27 cellular contexts compared by ENCODE assay signal in genomic region chr6:23045280-23045679, GRCh38.
"Had no signal": no experiment of that assay in that cellular context is flagged by ENCODE, and none has a peak within 500 bp of the region (broad histone marks: within the 10 kb centered on the region; RNA-seq: fewer than 3 reads in every experiment).

No MANE protein-coding gene starts in this region.

- H3K27me3 ChIP-seq: colonic mucosa, dorsolateral prefrontal cortex, esophagus muscularis mucosa, esophagus squamous epithelium, foreskin keratinocyte, gastrocnemius medialis, gastroesophageal sphincter, heart left ventricle, heart right ventricle had no signal

- H3K4me3 ChIP-seq: colonic mucosa, coronary artery, dorsolateral prefrontal cortex, esophagus muscularis mucosa, esophagus squamous epithelium, gastrocnemius medialis, gastroesophageal sphincter, heart left ventricle, heart right ventricle had no signal

- DNase-seq: colonic mucosa; cortex of kidney; dermis blood vessel endothelial cell; dorsolateral prefrontal cortex; effector CD4-positive, alpha-beta T cell; effector CD8-positive, alpha-beta T cell; effector memory CD4-positive, alpha-beta T cell; effector memory CD8-positive, alpha-beta T cell; endodermal cell; erythroblast; esophagus squamous epithelium; foreskin keratinocyte; foreskin melanocyte; gastrocnemius medialis; glutamatergic neuron; head of caudate nucleus; heart left ventricle; heart right ventricle had no signal

- H3K9me3 ChIP-seq: colonic mucosa, esophagus muscularis mucosa, esophagus squamous epithelium, gastrocnemius medialis, gastroesophageal sphincter, heart left ventricle had no signal

- ATAC-seq: effector memory CD8-positive, alpha-beta T cell; esophagus mucosa; foreskin keratinocyte; gastrocnemius medialis; gastroesophageal sphincter; heart left ventricle; heart right ventricle had no signal

- H3K27ac ChIP-seq: colonic mucosa, coronary artery, dorsolateral prefrontal cortex, epithelial cell of prostate, esophagus muscularis mucosa, esophagus squamous epithelium, foreskin keratinocyte, gastrocnemius medialis, gastroesophageal sphincter, heart left ventricle, heart right ventricle had no signal

- H3K4me1 ChIP-seq: colonic mucosa, esophagus muscularis mucosa, esophagus squamous epithelium, foreskin keratinocyte, gastrocnemius medialis, gastroesophageal sphincter, heart left ventricle, heart right ventricle had no signal

- H3K36me3 ChIP-seq: colonic mucosa, esophagus muscularis mucosa, esophagus squamous epithelium, gastrocnemius medialis, gastroesophageal sphincter, heart left ventricle, heart right ventricle had no signal

- FAIRE-seq: colon, endometrium, endothelial cell of umbilical vein, frontal cortex had no signal
